ENCODE assay signal across 10 cellular contexts in the genomic region with DNA sequence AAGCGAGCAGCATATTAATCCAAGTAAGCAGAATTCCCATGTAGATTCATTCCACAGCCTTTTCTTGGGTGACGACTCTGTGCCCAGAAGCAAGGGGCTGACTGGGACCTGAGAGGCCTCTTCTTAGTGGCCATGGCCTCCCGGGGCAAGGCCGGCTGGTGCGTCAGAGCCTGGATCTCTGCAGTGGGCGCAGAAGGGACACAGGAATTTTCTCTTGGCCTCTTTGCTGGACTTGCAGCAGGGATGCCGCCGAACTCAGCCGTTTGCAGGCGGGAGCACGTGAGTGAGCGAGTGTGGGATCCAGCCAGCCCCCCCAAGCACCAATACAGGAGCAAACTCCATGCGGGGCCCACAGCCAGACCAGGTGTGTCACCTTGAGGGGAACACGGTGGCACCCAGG.
"Had no signal": no experiment of that assay in that cellular context is flagged by ENCODE, and none has a peak within 500 bp of the region (broad histone marks: within the 10 kb centered on the region; RNA-seq: fewer than 3 reads in every experiment).

No MANE protein-coding gene starts in this region.

- H3K4me3 Mint-ChIP-seq: activated CD8-positive, alpha-beta T cell treated with anti-CD3 and anti-CD28 coated beads for 36 hours; endodermal cell had no signal

- H3K4me3 ChIP-seq: stomach, thoracic aorta had no signal

- H3K27ac ChIP-seq: stomach, thoracic aorta had no signal

- H3K27me3 ChIP-seq: stomach had no signal

- H3K27ac Mint-ChIP-seq: endodermal cell had no signal

- ATAC-seq: left lobe of liver had no signal

- H3K36me3 ChIP-seq: stomach, thoracic aorta had no signal

- DNase-seq: activated CD4-positive, alpha-beta T cell treated with anti-CD3 and anti-CD28 coated beads for 1 hour; amygdala; endodermal cell; erythroblast; glutamatergic neuron; stimulated activated CD4-positive, alpha-beta T cell treated with anti-CD3 and anti-CD28 coated beads, Interleukin-4, amount 100 ng/mL, for 24 hours; stomach had no signal

- H3K9me3 ChIP-seq: stomach, thoracic aorta had no signal
